8 cellular contexts compared by ENCODE assay signal in the genomic region with DNA sequence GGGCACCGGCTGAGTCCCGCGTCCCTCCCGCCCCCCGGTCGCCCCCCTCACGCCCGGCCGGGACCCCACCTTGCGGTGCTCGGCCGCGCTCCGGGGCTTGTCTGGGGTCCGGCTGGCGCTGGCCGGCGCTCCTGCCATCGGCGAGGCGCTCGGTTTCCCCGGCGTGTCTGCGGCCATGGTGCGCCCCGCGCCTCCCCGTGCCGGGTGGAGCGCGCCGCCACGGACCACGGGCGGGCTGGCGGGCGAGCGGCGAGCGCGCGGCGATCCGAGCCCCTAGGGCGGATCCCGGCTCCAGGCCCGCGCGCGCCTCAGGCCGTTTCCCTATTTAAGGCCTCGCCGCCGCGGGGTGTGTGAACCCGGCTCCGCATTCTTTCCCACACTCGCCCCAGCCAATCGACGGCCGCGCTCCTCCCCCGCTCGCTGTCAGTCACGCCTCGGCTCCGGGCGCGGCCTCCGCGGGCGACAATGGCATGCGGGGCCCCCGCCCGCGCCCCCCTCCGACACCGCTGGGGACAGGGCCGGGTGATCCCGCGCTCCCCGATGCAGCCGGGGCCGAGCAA.
DNase-seq lines count a peak whose midpoint lies in the region; ATAC-seq and TF ChIP-seq lines count a peak whose summit lies in the region.

HES4 (minus strand) TSS at position 301 of the 560 bp plus-strand sequence; CDS start at position 177, 124 bp downstream.

- peak within 1 kb of the TSS; percentile 68 for H3K4me3 Mint-ChIP-seq in T-helper 2 cell treated with Interferon-gamma antibody and Interleukin-4, amounts not matched to agents 5 μg/mL and 100 μg/mL, for 36 hours

- in situ Hi-C loops in T47D (cut with HindIII; ENCODE audit: low pct_unique_long_range_greater_than_20kb, low sequenced_read_pairs) = no loop called here

- peak within 1 kb of the TSS; percentile 73 for H3K27ac Mint-ChIP-seq in T-helper 2 cell treated with Interferon-gamma antibody and Interleukin-4, amounts not matched to agents 5 μg/mL and 100 μg/mL, for 36 hours

- H3K9me3 ChIP-seq in KOPT-K1 (ENCODE audit: insufficient read depth, low read length, poor library complexity, severe bottlenecking) (no peaks in the 10 kb centered on the region), iPS-15b (ENCODE audit: control insufficient read depth, insufficient read depth, low read length) (no peaks in the 10 kb centered on the region)

- H3K9me3 Mint-ChIP-seq in T-helper 2 cell treated with Interferon-gamma antibody and Interleukin-4, amounts not matched to agents 5 μg/mL and 100 μg/mL, for 36 hours = no peaks in the 10 kb centered on the region

- H3K9ac ChIP-seq in iPS-15b (ENCODE audit: low read depth, low read length) = no peak within 1 kb of the TSS

- no peaks in the 10 kb centered on the region for H3K4me1 ChIP-seq in iPS-15b (ENCODE audit: control insufficient read depth, insufficient read depth, low read length)

- peak within 1 kb of the TSS; percentile 54 for H3K27ac ChIP-seq in KOPT-K1 (ENCODE audit: low read depth, low read length, poor library complexity, severe bottlenecking)

- H3K36me3 ChIP-seq in KOPT-K1 (ENCODE audit: insufficient read depth, low read length) (no peaks in the 10 kb centered on the region), iPS-15b (ENCODE audit: control insufficient read depth, insufficient read depth, low read length) (no peaks in the 10 kb centered on the region)

- H3K27me3 ChIP-seq in iPS-15b (ENCODE audit: control insufficient read depth, insufficient read depth, low read length) = peaks cover 55% of the 10 kb centered on the region

- DNase-seq in GM12864 (ENCODE audit: low read depth) = no peak
- peak; percentile 70 for DNase-seq in T-helper 2 cell treated with Interferon-gamma antibody and Interleukin-4, amounts not matched to agents 5 μg/mL and 100 μg/mL, for 36 hours (ENCODE audit: low spot score)
- DNase-seq in T47D (ENCODE audit: low read depth in 1 of 2, low spot score in 1 of 2) = peak; percentile 80 to 95
- peak; percentile 90 for DNase-seq in retina

- no peaks in the 10 kb centered on the region for H3K36me3 Mint-ChIP-seq in T-helper 2 cell treated with Interferon-gamma antibody and Interleukin-4, amounts not matched to agents 5 μg/mL and 100 μg/mL, for 36 hours (ENCODE audit: low read depth)

- TF ChIP-seq CTCF in GM12864 (IDR thresholded peaks at IDR 0.05; ENCODE audit: low read depth, low read length, missing control alignments) = no peak

- ATAC-seq in GM18519 (IDR thresholded peaks at IDR 0.05; ENCODE audit: low FRiP score, unreplicated experiment) = no peak
- ATAC-seq in HG02973 (IDR thresholded peaks at IDR 0.05; ENCODE audit: unreplicated experiment) = no peak

- peaks cover 9% of the 10 kb centered on the region for H3K4me1 Mint-ChIP-seq in T-helper 2 cell treated with Interferon-gamma antibody and Interleukin-4, amounts not matched to agents 5 μg/mL and 100 μg/mL, for 36 hours (ENCODE audit: low read depth)

- H3K27me3 Mint-ChIP-seq in T-helper 2 cell treated with Interferon-gamma antibody and Interleukin-4, amounts not matched to agents 5 μg/mL and 100 μg/mL, for 36 hours (ENCODE audit: low read depth) = peaks cover 39% of the 10 kb centered on the region

- H3K4me3 ChIP-seq in GM12864 (ENCODE audit: low read depth, low read length) = peak within 1 kb of the TSS; percentile 27
- H3K4me3 ChIP-seq in iPS-15b (ENCODE audit: low read depth, low read length) = peak within 1 kb of the TSS; percentile 61
